In the genomic region with DNA sequence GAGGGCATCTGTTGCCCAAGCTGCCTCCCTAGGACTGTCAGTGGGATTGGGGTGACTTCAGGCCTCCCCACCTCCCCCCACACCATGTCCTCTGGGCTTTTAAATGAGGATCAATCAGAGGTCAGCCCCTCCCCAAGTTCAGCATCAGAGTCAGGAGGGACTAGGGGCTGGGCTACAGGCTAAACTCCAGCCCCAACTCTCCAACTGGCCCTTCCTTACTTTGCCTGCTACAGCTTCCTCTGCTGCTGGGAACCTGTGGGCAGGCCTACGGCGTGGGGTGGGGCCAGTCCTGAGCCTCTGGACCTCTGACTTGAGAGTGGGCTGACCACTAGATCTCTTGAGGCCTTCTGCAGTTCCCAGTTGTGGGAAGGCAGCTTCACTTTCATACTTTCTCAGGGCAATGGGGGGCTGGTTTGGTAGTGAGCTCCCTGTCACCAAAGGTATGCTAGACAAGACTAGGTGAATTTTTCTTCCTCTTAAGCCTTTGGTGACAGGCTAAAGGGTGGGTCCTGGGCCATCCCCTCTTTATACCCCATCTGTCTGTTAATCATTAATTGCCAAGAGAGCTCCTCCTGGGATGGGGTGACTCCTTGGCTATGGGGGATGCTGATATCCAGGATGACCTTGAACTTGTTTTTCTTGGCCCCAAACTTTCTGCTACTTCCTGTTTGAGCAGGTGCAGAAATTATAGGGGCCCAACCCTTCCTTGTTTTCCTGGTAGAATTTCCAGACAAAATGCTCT, we compare ENCODE assay signal across 2 cellular contexts.
TF ChIP-seq lines count a peak whose summit lies in the region.

No MANE protein-coding gene starts in this region.

TF ChIP-seq in GM23338, 12 proteins besides CTCF, POLR2A, EP300 and RAD21:
- TF ChIP-seq EZH2phosphoT487 (IDR thresholded peaks at IDR 0.05; ENCODE audit: unreplicated experiment): no peak
- TF ChIP-seq, protein P1, sequence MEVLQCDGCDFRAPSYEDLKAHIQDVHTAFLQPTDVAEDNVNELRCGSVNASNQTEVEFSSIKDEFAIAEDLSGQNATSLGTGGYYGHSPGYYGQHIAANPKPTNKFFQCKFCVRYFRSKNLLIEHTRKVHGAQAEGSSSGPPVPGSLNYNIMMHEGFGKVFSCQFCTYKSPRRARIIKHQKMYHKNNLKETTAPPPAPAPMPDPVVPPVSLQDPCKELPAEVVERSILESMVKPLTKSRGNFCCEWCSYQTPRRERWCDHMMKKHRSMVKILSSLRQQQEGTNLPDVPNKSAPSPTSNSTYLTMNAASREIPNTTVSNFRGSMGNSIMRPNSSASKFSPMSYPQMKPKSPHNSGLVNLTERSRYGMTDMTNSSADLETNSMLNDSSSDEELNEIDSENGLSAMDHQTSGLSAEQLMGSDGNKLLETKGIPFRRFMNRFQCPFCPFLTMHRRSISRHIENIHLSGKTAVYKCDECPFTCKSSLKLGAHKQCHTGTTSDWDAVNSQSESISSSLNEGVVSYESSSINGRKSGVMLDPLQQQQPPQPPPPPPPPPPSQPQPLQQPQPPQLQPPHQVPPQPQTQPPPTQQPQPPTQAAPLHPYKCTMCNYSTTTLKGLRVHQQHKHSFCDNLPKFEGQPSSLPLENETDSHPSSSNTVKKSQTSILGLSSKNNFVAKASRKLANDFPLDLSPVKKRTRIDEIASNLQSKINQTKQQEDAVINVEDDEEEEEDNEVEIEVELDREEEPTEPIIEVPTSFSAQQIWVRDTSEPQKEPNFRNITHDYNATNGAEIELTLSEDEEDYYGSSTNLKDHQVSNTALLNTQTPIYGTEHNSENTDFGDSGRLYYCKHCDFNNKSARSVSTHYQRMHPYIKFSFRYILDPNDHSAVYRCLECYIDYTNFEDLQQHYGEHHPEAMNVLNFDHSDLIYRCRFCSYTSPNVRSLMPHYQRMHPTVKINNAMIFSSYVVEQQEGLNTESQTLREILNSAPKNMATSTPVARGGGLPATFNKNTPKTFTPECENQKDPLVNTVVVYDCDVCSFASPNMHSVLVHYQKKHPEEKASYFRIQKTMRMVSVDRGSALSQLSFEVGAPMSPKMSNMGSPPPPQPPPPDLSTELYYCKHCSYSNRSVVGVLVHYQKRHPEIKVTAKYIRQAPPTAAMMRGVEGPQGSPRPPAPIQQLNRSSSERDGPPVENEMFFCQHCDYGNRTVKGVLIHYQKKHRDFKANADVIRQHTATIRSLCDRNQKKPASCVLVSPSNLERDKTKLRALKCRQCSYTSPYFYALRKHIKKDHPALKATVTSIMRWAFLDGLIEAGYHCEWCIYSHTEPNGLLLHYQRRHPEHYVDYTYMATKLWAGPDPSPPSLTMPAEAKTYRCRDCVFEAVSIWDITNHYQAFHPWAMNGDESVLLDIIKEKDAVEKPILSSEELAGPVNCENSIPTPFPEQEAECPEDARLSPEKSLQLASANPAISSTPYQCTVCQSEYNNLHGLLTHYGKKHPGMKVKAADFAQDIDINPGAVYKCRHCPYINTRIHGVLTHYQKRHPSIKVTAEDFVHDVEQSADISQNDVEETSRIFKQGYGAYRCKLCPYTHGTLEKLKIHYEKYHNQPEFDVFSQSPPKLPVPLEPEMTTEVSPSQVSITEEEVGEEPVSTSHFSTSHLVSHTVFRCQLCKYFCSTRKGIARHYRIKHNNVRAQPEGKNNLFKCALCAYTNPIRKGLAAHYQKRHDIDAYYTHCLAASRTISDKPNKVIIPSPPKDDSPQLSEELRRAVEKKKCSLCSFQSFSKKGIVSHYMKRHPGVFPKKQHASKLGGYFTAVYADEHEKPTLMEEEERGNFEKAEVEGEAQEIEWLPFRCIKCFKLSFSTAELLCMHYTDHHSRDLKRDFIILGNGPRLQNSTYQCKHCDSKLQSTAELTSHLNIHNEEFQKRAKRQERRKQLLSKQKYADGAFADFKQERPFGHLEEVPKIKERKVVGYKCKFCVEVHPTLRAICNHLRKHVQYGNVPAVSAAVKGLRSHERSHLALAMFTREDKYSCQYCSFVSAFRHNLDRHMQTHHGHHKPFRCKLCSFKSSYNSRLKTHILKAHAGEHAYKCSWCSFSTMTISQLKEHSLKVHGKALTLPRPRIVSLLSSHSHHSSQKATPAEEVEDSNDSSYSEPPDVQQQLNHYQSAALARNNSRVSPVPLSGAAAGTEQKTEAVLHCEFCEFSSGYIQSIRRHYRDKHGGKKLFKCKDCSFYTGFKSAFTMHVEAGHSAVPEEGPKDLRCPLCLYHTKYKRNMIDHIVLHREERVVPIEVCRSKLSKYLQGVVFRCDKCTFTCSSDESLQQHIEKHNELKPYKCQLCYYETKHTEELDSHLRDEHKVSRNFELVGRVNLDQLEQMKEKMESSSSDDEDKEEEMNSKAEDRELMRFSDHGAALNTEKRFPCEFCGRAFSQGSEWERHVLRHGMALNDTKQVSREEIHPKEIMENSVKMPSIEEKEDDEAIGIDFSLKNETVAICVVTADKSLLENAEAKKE (CRISPR knock-in tag; IDR thresholded peaks at IDR 0.05): no peak
- TF ChIP-seq ZNF331 (CRISPR knock-in tag; IDR thresholded peaks at IDR 0.05; ENCODE audit: low read depth): no peak
- TF ChIP-seq ZNF114 (CRISPR knock-in tag; IDR thresholded peaks at IDR 0.05): no peak
- TF ChIP-seq, protein P2, sequence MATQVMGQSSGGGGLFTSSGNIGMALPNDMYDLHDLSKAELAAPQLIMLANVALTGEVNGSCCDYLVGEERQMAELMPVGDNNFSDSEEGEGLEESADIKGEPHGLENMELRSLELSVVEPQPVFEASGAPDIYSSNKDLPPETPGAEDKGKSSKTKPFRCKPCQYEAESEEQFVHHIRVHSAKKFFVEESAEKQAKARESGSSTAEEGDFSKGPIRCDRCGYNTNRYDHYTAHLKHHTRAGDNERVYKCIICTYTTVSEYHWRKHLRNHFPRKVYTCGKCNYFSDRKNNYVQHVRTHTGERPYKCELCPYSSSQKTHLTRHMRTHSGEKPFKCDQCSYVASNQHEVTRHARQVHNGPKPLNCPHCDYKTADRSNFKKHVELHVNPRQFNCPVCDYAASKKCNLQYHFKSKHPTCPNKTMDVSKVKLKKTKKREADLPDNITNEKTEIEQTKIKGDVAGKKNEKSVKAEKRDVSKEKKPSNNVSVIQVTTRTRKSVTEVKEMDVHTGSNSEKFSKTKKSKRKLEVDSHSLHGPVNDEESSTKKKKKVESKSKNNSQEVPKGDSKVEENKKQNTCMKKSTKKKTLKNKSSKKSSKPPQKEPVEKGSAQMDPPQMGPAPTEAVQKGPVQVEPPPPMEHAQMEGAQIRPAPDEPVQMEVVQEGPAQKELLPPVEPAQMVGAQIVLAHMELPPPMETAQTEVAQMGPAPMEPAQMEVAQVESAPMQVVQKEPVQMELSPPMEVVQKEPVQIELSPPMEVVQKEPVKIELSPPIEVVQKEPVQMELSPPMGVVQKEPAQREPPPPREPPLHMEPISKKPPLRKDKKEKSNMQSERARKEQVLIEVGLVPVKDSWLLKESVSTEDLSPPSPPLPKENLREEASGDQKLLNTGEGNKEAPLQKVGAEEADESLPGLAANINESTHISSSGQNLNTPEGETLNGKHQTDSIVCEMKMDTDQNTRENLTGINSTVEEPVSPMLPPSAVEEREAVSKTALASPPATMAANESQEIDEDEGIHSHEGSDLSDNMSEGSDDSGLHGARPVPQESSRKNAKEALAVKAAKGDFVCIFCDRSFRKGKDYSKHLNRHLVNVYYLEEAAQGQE (IDR thresholded peaks at IDR 0.05; ENCODE audit: unreplicated experiment): no peak

TF ChIP-seq in HepG2, 621 proteins besides CTCF, POLR2A, EP300 and RAD21:
- TF ChIP-seq ZMYM4 (CRISPR knock-in tag; IDR thresholded peaks at IDR 0.05): 0 out of 2 replicates have a peak, but pooled peaks have one; percentile 6
- TF ChIP-seq, protein P3, sequence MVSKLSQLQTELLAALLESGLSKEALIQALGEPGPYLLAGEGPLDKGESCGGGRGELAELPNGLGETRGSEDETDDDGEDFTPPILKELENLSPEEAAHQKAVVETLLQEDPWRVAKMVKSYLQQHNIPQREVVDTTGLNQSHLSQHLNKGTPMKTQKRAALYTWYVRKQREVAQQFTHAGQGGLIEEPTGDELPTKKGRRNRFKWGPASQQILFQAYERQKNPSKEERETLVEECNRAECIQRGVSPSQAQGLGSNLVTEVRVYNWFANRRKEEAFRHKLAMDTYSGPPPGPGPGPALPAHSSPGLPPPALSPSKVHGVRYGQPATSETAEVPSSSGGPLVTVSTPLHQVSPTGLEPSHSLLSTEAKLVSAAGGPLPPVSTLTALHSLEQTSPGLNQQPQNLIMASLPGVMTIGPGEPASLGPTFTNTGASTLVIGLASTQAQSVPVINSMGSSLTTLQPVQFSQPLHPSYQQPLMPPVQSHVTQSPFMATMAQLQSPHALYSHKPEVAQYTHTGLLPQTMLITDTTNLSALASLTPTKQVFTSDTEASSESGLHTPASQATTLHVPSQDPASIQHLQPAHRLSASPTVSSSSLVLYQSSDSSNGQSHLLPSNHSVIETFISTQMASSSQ (IDR thresholded peaks at IDR 0.05; ENCODE audit: low read depth): no peak
- TF ChIP-seq, protein P3 (CRISPR knock-in tag; IDR thresholded peaks at IDR 0.05; ENCODE audit: borderline replicate concordance): peak; percentile 21; the same call in 1 of the 2 replicates
- no peak for TF ChIP-seq FOXM1 (CRISPR knock-in tag; IDR thresholded peaks at IDR 0.05)
- TF ChIP-seq ZNF549 (CRISPR knock-in tag; IDR thresholded peaks at IDR 0.05): no peak
TF ChIP-seq in HepG2: peak in this region for 2.
